8 cellular contexts compared by ENCODE assay signal in the genomic region with DNA sequence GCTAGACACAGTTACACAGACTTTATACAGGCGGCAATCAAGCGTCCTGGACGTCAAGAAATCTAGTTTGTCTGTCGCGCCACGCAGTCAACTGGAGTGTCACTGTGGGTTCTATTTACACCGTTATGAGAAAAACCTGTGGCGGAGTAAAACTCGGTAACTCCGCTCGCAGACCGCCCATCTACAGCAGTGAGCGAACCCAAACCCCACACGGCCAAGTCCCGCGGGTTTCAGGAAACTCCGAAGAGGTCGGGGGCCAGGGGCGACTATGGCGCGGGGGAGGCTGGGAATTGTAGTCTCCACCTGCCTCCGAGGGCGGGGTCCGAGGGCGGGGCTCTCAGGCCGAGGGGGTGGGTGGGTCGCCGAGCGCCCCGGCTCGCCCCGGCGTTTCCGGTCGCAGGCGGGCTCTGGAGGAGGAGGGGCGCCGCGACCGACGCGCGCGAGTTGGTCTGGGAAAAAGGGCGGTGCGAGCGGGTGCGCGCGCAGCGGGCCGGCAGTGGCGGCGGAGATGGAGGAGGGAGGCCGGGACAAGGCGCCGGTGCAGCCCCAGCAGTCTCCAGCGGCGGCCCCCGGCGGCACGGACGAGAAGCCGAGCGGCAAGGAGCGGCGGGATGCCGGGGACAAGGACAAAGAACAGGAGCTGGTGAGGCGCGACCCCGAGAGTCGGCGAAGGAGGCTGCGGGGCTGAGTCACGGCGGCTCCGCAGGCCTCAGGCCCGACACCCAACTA. TPM values are rescaled to one million over a fixed set of nuclear protein-coding genes. Genes with fewer than 3 reads are reported as not detected.
DNase-seq lines count a peak whose midpoint lies in the region; ATAC-seq and TF ChIP-seq lines count a peak whose summit lies in the region.

A gene (plus strand): TSS at position 483 of the 729 bp plus-strand sequence. CDS start 26 bp downstream, at position 509.

- H3K36me3 ChIP-seq in iPS-18a (ENCODE audit: control insufficient read depth, low read depth, low read length) (peaks cover 37% of the 10 kb centered on the region), skeletal muscle satellite cell (ENCODE audit: insufficient read depth, low read length) (peaks cover 40% of the 10 kb centered on the region)

- in situ Hi-C loops in T47D (cut with HindIII; ENCODE audit: low pct_unique_long_range_greater_than_20kb, low sequenced_read_pairs): no loop called here

- H3K4me3 ChIP-seq in AG04449 (ENCODE audit: low read depth, low read length): peak within 1 kb of the TSS; percentile 85
- H3K4me3 ChIP-seq in iPS-18a (ENCODE audit: low read length): peak within 1 kb of the TSS; percentile 94
- peak within 1 kb of the TSS; percentile 96 for H3K4me3 ChIP-seq in skeletal muscle satellite cell (ENCODE audit: low read length)

- H3K27me3 ChIP-seq in iPS-18a (ENCODE audit: control insufficient read depth, insufficient read depth, low read length) (no peaks in the 10 kb centered on the region), skeletal muscle satellite cell (ENCODE audit: control insufficient read depth, insufficient read depth, low read length) (peaks cover under 1% of the 10 kb centered on the region)

- H3K9ac ChIP-seq in iPS-18a (ENCODE audit: low read length): peak within 1 kb of the TSS; percentile 79
- H3K9ac ChIP-seq in skeletal muscle satellite cell (ENCODE audit: low read depth, low read length): peak within 1 kb of the TSS; percentile 96

- DNase-seq in AG04449 (ENCODE audit: low read depth, low spot score): peak; percentile 59
- DNase-seq in NCI-H2196 treated with DMSO at 0.1 percent for 48 hours (lab: John Stamatoyannopoulos, UW; ENCODE audit: unreplicated experiment): peak; percentile 100
- DNase-seq in T47D (ENCODE audit: low read depth in 1 of 2, low spot score in 1 of 2): peak; percentile 90 to 100

- POLR2A ChIA-PET in AG04449 (lab: Yijun Ruan, JAX): interaction anchor here (0.8 to 1.3 kb wide), 3 partner anchors 11 to 38 kb away, joined by 3 to 4 read pairs (median 4); no protein-coding TSS in a partner anchor

- H3K4me2 ChIP-seq in skeletal muscle satellite cell (ENCODE audit: low read length): peak within 1 kb of the TSS; percentile 92

- H3K27ac ChIP-seq in VCaP (peak within 1 kb of the TSS; percentile 79), iPS-18a (ENCODE audit: low read length) (peak within 1 kb of the TSS; percentile 82)

- TF ChIP-seq CTCF in AG04449 (IDR thresholded peaks at IDR 0.05; ENCODE audit: insufficient read depth, low read length, missing control alignments) (no peak), VCaP (conservative IDR thresholded peaks at IDR 0.05) (no peak)

- peak; percentile 93 for ATAC-seq in GM18907 (IDR thresholded peaks at IDR 0.05; ENCODE audit: unreplicated experiment)
- peak; percentile 93 for ATAC-seq in HG03139 (IDR thresholded peaks at IDR 0.05; ENCODE audit: unreplicated experiment)

- H3K9me3 ChIP-seq in iPS-18a (ENCODE audit: control insufficient read depth, low read depth, low read length) (no peaks in the 10 kb centered on the region), skeletal muscle satellite cell (replicated peaks; ENCODE audit: low read length) (no peaks in the 10 kb centered on the region)

- CTCF ChIA-PET in AG04449 (lab: Yijun Ruan, JAX): interaction anchor here (1.2 to 2.0 kb wide), 3 partner anchors 10 to 71 kb away, joined by 3 to 5 read pairs (median 5); a partner anchor contains a TSS

- H3K4me1 ChIP-seq in iPS-18a (ENCODE audit: control insufficient read depth, low read depth, low read length): peaks cover 7% of the 10 kb centered on the region
- peaks cover 17% of the 10 kb centered on the region for H3K4me1 ChIP-seq in skeletal muscle satellite cell (ENCODE audit: control insufficient read depth, insufficient read depth, low read length)

RNA-seq across cellular contexts. Expression of the gene that starts here (rescaled TPM):
- total RNA-seq in skeletal muscle satellite cell (2012; rRNA removed): 494 and 672 TPM in 2 replicates

Comparison
In these comparisons a context has a peak if more than half of its experiments do, and no peak if none do; other contexts are left out.
1. Peak in every context shown above with its lines: DNase-seq, ATAC-seq, H3K4me3 ChIP-seq and H3K27ac ChIP-seq.